Comparison of ENCODE assay signal across 1 cellular context in the genomic region with DNA sequence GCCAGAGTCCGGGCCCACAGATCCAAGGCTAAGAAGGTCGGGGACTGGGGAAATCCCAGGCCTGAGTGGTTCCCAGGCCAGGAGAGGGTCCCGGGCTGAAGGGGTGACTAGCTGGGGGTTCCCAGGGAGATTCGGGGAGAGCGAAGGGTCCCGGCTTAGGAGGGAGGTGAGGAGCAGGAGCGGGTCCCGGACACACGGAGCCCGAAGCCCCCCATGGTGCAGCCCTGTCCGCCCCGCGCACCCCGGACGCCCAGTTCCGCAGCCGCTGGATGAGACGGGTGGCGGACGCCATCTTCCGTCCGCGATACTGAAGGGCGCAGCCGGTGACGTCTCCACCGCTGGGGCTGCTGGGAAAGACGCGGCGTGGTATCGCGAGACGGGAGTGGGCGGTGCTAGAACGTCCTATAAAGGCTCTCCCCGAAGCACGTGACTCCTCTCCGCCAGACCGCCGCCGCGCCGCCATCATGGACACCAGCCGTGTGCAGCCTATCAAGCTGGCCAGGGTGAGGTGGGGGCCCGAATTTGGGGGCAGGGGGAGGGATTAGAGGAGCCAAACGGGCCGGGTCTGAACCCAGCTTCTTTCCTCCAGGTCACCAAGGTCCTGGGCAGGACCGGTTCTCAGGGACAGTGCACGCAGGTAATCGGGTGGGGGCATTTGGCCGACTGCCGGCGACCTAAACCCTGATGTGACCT.
TF ChIP-seq lines count a peak whose summit lies in the region.

A gene (minus strand): TSS at position 309 of the 693 bp plus-strand sequence. CDS start 17 bp downstream, at position 292.
A gene (plus strand): TSS at position 430 of the 693 bp plus-strand sequence. CDS start 35 bp downstream, at position 465.

TF ChIP-seq in HEK293, 187 proteins besides CTCF, POLR2A, EP300 and RAD21 (continued from another document):
- TF ChIP-seq, protein P1, sequence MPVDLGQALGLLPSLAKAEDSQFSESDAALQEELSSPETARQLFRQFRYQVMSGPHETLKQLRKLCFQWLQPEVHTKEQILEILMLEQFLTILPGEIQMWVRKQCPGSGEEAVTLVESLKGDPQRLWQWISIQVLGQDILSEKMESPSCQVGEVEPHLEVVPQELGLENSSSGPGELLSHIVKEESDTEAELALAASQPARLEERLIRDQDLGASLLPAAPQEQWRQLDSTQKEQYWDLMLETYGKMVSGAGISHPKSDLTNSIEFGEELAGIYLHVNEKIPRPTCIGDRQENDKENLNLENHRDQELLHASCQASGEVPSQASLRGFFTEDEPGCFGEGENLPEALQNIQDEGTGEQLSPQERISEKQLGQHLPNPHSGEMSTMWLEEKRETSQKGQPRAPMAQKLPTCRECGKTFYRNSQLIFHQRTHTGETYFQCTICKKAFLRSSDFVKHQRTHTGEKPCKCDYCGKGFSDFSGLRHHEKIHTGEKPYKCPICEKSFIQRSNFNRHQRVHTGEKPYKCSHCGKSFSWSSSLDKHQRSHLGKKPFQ (tag by site-specific recombination; IDR thresholded peaks at IDR 0.05): peak; percentile 22; the same call in 1 of the 2 replicates
- TF ChIP-seq TCF7L2 (IDR thresholded peaks at IDR 0.05; ENCODE audit: borderline replicate concordance, low read depth, low read length): no peak
- TF ChIP-seq ZNF529 (tag by site-specific recombination; IDR thresholded peaks at IDR 0.05; ENCODE audit: insufficient replicate concordance): no peak
- no peak for TF ChIP-seq GLI4 (tag by site-specific recombination; IDR thresholded peaks at IDR 0.05)
- TF ChIP-seq ZNF169 (tag by site-specific recombination; IDR thresholded peaks at IDR 0.05): no peak
- TF ChIP-seq, protein P2, sequence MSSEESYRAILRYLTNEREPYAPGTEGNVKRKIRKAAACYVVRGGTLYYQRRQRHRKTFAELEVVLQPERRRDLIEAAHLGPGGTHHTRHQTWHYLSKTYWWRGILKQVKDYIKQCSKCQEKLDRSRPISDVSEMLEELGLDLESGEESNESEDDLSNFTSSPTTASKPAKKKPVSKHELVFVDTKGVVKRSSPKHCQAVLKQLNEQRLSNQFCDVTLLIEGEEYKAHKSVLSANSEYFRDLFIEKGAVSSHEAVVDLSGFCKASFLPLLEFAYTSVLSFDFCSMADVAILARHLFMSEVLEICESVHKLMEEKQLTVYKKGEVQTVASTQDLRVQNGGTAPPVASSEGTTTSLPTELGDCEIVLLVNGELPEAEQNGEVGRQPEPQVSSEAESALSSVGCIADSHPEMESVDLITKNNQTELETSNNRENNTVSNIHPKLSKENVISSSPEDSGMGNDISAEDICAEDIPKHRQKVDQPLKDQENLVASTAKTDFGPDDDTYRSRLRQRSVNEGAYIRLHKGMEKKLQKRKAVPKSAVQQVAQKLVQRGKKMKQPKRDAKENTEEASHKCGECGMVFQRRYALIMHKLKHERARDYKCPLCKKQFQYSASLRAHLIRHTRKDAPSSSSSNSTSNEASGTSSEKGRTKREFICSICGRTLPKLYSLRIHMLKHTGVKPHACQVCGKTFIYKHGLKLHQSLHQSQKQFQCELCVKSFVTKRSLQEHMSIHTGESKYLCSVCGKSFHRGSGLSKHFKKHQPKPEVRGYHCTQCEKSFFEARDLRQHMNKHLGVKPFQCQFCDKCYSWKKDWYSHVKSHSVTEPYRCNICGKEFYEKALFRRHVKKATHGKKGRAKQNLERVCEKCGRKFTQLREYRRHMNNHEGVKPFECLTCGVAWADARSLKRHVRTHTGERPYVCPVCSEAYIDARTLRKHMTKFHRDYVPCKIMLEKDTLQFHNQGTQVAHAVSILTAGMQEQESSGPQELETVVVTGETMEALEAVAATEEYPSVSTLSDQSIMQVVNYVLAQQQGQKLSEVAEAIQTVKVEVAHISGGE (tag by site-specific recombination; conservative IDR thresholded peaks at IDR 0.05; ENCODE audit: low read depth): peak; percentile 25; the same call in 1 of the 2 replicates
- peak; percentile 27; the same call in 1 of the 2 replicates for TF ChIP-seq ZNF654 (tag by site-specific recombination; IDR thresholded peaks at IDR 0.05; ENCODE audit: low read depth)
- TF ChIP-seq, protein P3, sequence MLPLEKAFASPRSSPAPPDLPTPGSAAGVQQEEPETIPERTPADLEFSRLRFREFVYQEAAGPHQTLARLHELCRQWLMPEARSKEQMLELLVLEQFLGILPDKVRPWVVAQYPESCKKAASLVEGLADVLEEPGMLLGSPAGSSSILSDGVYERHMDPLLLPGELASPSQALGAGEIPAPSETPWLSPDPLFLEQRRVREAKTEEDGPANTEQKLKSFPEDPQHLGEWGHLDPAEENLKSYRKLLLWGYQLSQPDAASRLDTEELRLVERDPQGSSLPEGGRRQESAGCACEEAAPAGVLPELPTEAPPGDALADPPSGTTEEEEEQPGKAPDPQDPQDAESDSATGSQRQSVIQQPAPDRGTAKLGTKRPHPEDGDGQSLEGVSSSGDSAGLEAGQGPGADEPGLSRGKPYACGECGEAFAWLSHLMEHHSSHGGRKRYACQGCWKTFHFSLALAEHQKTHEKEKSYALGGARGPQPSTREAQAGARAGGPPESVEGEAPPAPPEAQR (tag by site-specific recombination; IDR thresholded peaks at IDR 0.05): 0 out of 2 replicates have a peak, but pooled peaks have one; percentile 55
- no peak; the same call in 1 of the 2 replicates for TF ChIP-seq HOXD13 (CRISPR knock-in tag; IDR thresholded peaks at IDR 0.05; ENCODE audit: borderline replicate concordance)
- TF ChIP-seq ZNF114 (tag by site-specific recombination; IDR thresholded peaks at IDR 0.05): no peak
- TF ChIP-seq, protein P4, sequence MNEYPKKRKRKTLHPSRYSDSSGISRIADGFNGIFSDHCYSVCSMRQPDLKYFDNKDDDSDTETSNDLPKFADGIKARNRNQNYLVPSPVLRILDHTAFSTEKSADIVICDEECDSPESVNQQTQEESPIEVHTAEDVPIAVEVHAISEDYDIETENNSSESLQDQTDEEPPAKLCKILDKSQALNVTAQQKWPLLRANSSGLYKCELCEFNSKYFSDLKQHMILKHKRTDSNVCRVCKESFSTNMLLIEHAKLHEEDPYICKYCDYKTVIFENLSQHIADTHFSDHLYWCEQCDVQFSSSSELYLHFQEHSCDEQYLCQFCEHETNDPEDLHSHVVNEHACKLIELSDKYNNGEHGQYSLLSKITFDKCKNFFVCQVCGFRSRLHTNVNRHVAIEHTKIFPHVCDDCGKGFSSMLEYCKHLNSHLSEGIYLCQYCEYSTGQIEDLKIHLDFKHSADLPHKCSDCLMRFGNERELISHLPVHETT (tag by site-specific recombination; IDR thresholded peaks at IDR 0.05): peak; percentile 81
- peak; percentile 69 for TF ChIP-seq ZFHX2 (tag by site-specific recombination; conservative IDR thresholded peaks at IDR 0.05)
- TF ChIP-seq, protein P5, sequence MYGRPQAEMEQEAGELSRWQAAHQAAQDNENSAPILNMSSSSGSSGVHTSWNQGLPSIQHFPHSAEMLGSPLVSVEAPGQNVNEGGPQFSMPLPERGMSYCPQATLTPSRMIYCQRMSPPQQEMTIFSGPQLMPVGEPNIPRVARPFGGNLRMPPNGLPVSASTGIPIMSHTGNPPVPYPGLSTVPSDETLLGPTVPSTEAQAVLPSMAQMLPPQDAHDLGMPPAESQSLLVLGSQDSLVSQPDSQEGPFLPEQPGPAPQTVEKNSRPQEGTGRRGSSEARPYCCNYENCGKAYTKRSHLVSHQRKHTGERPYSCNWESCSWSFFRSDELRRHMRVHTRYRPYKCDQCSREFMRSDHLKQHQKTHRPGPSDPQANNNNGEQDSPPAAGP (tag by site-specific recombination; IDR thresholded peaks at IDR 0.05): peak; percentile 83
- TF ChIP-seq ZNF473 (tag by site-specific recombination; IDR thresholded peaks at IDR 0.05): no peak
- 0 out of 2 replicates have a peak, but pooled peaks have one; percentile 33 for TF ChIP-seq ZNF561 (tag by site-specific recombination; IDR thresholded peaks at IDR 0.05; ENCODE audit: borderline replicate concordance)
- TF ChIP-seq ZNF76 (tag by site-specific recombination; IDR thresholded peaks at IDR 0.05; ENCODE audit: borderline replicate concordance, low read depth): peak; percentile 96
- peak; percentile 75 for TF ChIP-seq KLF1 (tag by site-specific recombination; IDR thresholded peaks at IDR 0.05)
- TF ChIP-seq ZNF660 (tag by site-specific recombination; IDR thresholded peaks at IDR 0.05): 0 out of 2 replicates have a peak, but pooled peaks have one; percentile 32
- peak; percentile 44; the same call in 1 of the 2 replicates for TF ChIP-seq ZNF2 (tag by site-specific recombination; IDR thresholded peaks at IDR 0.05)
- no peak for TF ChIP-seq GLIS2 (tag by site-specific recombination; IDR thresholded peaks at IDR 0.05)
- TF ChIP-seq ZNF571 (tag by site-specific recombination; IDR thresholded peaks at IDR 0.05): no peak
- TF ChIP-seq KLF9 (tag by site-specific recombination; IDR thresholded peaks at IDR 0.05; ENCODE audit: low read depth): peak; percentile 44; the same call in 1 of the 2 replicates
- TF ChIP-seq, protein P6, sequence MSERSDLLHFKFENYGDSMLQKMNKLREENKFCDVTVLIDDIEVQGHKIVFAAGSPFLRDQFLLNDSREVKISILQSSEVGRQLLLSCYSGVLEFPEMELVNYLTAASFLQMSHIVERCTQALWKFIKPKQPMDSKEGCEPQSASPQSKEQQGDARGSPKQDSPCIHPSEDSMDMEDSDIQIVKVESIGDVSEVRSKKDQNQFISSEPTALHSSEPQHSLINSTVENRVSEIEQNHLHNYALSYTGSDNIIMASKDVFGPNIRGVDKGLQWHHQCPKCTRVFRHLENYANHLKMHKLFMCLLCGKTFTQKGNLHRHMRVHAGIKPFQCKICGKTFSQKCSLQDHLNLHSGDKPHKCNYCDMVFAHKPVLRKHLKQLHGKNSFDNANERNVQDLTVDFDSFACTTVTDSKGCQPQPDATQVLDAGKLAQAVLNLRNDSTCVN (tag by site-specific recombination; optimal IDR thresholded peaks at IDR 0.05): peak; percentile 42
- peak; percentile 67; the same call in 1 of the 2 replicates for TF ChIP-seq ZBTB7A (tag by site-specific recombination; IDR thresholded peaks at IDR 0.05; ENCODE audit: low read depth)
- TF ChIP-seq SALL2 (tag by site-specific recombination; IDR thresholded peaks at IDR 0.05; ENCODE audit: borderline replicate concordance): no peak
- no peak for TF ChIP-seq ZNF621 (tag by site-specific recombination; IDR thresholded peaks at IDR 0.05)
- no peak for TF ChIP-seq ZSCAN23 (tag by site-specific recombination; IDR thresholded peaks at IDR 0.05)
- no peak for TF ChIP-seq ZNF391 (tag by site-specific recombination; IDR thresholded peaks at IDR 0.05; ENCODE audit: borderline replicate concordance, low read depth)
- TF ChIP-seq EGR2 (tag by site-specific recombination; IDR thresholded peaks at IDR 0.05; ENCODE audit: low read depth): peak; percentile 14; the same call in 1 of the 2 replicates
- no peak for TF ChIP-seq ZNF623 (tag by site-specific recombination; IDR thresholded peaks at IDR 0.05)
- peak; percentile 93 for TF ChIP-seq SP3 (tag by site-specific recombination; IDR thresholded peaks at IDR 0.05)
- TF ChIP-seq ZNF416 (tag by site-specific recombination; IDR thresholded peaks at IDR 0.05): no peak
- no peak for TF ChIP-seq ZNF174 (tag by site-specific recombination; IDR thresholded peaks at IDR 0.05)
- no peak for TF ChIP-seq ZNF670 (tag by site-specific recombination; IDR thresholded peaks at IDR 0.05; ENCODE audit: low read depth)
- TF ChIP-seq HOXA7 (CRISPR knock-in tag; IDR thresholded peaks at IDR 0.05; ENCODE audit: borderline replicate concordance): no peak
- no peak; the same call in 1 of the 2 replicates for TF ChIP-seq ZBTB21 (tag by site-specific recombination; IDR thresholded peaks at IDR 0.05)
- TF ChIP-seq, protein P7, sequence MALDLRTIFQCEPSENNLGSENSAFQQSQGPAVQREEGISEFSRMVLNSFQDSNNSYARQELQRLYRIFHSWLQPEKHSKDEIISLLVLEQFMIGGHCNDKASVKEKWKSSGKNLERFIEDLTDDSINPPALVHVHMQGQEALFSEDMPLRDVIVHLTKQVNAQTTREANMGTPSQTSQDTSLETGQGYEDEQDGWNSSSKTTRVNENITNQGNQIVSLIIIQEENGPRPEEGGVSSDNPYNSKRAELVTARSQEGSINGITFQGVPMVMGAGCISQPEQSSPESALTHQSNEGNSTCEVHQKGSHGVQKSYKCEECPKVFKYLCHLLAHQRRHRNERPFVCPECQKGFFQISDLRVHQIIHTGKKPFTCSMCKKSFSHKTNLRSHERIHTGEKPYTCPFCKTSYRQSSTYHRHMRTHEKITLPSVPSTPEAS (tag by site-specific recombination; IDR thresholded peaks at IDR 0.05): no peak; the same call in 1 of the 2 replicates
- peak; percentile 58 for TF ChIP-seq ZNF335 (tag by site-specific recombination; conservative IDR thresholded peaks at IDR 0.05)
TF ChIP-seq in HEK293: peak in this region for 54.
